1 cellular context compared by ENCODE assay signal in the genomic region with DNA sequence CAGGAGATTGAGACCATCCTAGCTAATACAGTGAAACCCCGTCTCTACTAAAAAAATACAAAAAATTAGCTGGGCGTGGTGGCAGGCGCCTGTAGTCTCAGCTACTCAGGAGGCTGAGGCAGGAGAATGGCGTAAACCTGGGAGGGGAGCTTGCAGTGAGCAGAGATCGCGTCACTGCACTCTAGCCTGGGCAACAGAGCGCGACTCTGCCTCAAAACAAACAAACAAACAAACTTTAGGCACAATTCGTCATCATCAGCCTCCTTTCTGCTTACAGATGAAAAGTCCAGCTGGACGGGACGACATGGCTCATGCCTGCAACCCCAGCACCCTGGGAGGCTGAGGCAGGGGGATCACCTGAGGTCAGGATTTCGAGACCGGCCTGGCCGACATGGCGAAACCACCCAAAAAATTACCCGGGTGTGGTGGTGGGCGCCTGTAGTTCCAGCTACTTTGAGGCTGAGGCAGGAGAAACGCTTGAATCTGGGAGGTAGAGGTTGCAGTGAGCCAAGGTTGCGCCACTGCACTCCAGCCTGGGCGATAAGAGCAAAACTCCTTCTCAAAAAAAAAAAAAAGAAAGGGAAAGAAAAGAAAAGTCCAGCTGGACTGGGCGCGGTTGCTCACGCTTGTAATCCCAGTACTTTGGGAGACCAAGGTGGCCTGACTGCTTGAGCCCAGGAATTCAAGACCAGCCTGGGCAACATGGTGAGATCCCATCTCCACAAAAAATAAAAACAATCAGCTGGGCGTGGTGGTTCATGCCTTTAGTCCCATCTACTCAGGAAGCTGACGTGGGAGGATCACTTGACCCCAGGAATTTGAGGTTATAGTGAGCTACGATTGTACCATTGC.
TF ChIP-seq lines count a peak whose summit lies in the region.

No MANE protein-coding gene starts in this region.

TF ChIP-seq in GM23338, 12 proteins besides CTCF, POLR2A, EP300 and RAD21 (continued from another document):
- TF ChIP-seq, protein P1, sequence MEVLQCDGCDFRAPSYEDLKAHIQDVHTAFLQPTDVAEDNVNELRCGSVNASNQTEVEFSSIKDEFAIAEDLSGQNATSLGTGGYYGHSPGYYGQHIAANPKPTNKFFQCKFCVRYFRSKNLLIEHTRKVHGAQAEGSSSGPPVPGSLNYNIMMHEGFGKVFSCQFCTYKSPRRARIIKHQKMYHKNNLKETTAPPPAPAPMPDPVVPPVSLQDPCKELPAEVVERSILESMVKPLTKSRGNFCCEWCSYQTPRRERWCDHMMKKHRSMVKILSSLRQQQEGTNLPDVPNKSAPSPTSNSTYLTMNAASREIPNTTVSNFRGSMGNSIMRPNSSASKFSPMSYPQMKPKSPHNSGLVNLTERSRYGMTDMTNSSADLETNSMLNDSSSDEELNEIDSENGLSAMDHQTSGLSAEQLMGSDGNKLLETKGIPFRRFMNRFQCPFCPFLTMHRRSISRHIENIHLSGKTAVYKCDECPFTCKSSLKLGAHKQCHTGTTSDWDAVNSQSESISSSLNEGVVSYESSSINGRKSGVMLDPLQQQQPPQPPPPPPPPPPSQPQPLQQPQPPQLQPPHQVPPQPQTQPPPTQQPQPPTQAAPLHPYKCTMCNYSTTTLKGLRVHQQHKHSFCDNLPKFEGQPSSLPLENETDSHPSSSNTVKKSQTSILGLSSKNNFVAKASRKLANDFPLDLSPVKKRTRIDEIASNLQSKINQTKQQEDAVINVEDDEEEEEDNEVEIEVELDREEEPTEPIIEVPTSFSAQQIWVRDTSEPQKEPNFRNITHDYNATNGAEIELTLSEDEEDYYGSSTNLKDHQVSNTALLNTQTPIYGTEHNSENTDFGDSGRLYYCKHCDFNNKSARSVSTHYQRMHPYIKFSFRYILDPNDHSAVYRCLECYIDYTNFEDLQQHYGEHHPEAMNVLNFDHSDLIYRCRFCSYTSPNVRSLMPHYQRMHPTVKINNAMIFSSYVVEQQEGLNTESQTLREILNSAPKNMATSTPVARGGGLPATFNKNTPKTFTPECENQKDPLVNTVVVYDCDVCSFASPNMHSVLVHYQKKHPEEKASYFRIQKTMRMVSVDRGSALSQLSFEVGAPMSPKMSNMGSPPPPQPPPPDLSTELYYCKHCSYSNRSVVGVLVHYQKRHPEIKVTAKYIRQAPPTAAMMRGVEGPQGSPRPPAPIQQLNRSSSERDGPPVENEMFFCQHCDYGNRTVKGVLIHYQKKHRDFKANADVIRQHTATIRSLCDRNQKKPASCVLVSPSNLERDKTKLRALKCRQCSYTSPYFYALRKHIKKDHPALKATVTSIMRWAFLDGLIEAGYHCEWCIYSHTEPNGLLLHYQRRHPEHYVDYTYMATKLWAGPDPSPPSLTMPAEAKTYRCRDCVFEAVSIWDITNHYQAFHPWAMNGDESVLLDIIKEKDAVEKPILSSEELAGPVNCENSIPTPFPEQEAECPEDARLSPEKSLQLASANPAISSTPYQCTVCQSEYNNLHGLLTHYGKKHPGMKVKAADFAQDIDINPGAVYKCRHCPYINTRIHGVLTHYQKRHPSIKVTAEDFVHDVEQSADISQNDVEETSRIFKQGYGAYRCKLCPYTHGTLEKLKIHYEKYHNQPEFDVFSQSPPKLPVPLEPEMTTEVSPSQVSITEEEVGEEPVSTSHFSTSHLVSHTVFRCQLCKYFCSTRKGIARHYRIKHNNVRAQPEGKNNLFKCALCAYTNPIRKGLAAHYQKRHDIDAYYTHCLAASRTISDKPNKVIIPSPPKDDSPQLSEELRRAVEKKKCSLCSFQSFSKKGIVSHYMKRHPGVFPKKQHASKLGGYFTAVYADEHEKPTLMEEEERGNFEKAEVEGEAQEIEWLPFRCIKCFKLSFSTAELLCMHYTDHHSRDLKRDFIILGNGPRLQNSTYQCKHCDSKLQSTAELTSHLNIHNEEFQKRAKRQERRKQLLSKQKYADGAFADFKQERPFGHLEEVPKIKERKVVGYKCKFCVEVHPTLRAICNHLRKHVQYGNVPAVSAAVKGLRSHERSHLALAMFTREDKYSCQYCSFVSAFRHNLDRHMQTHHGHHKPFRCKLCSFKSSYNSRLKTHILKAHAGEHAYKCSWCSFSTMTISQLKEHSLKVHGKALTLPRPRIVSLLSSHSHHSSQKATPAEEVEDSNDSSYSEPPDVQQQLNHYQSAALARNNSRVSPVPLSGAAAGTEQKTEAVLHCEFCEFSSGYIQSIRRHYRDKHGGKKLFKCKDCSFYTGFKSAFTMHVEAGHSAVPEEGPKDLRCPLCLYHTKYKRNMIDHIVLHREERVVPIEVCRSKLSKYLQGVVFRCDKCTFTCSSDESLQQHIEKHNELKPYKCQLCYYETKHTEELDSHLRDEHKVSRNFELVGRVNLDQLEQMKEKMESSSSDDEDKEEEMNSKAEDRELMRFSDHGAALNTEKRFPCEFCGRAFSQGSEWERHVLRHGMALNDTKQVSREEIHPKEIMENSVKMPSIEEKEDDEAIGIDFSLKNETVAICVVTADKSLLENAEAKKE (CRISPR knock-in tag; IDR thresholded peaks at IDR 0.05), result no peak
- no peak for TF ChIP-seq ZNF114 (CRISPR knock-in tag; IDR thresholded peaks at IDR 0.05)
